Comparison of ENCODE assay signal across 15 cellular contexts in the genomic region with DNA sequence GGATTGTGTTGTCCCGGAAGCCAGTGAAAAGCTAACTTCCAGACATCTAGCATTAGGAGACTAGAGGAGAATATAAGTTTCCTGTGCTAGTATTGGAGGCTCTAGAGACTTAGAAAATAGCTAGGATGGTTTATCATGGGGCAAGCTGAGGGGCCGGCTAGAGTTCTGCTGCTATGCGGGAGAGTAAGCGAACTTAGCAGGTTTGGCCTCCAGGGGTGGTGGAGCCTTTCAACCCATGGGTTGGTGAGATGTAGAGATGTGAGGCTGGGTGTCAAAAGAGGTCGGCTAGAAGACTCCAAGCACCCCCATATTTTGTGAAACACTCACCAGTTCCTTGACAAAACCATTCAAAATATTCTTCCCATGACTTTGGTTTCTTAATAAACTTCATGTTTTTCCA. TPM values are rescaled to one million over a fixed set of nuclear protein-coding genes. Genes with fewer than 3 reads are reported as not detected.
A peak's percentile ranks its signal among the peaks of the same experiment; 100 is the strongest.
DNase-seq lines count a peak whose midpoint lies in the region; ATAC-seq and TF ChIP-seq lines count a peak whose summit lies in the region.
"Had no signal": no experiment of that assay in that cellular context is flagged by ENCODE, and none has a peak within 500 bp of the region (broad histone marks: within the 10 kb centered on the region; RNA-seq: fewer than 3 reads in every experiment).

No MANE protein-coding gene starts in this region.

- no peak overlapping the region for H3K27ac Mint-ChIP-seq in WTC11
- H3K27ac Mint-ChIP-seq: CD8-positive, alpha-beta memory T cell had no signal

- no peak overlapping the region for H3K27ac ChIP-seq in lower lobe of right lung
- H3K27ac ChIP-seq: 22Rv1, BLaER1 had no signal

- DNase-seq in activated effector memory CD4-positive, alpha-beta T cell treated with anti-CD3 and anti-CD28 coated beads, Interleukin-2, amount 50 U/mL, for 16 hours: peak; percentile 4
- no peak for DNase-seq in activated effector memory CD4-positive, alpha-beta T cell treated with Interleukin-2 at 50 U/mL for 16 hours
- DNase-seq in WTC11 (ENCODE audit: low spot score) (peak; percentile 21), lower lobe of right lung (peak; percentile 15), putamen (ENCODE audit: low spot score) (no peak)
- DNase-seq: AML-193; Caco-2; CD8-positive, alpha-beta memory T cell; DND-41; GF-D8 had no signal

- CTCF ChIA-PET in WTC11 (lab: Charles Lee): interaction anchor here (1.1 kb wide), 1 partner anchor 13 kb away, joined by 7 read pairs; no protein-coding TSS in a partner anchor

- H3K27me3 Mint-ChIP-seq in WTC11 (ENCODE audit: low read depth): no peaks in the 10 kb centered on the region

- intact Hi-C loops in lower lobe of right lung (cut with DNase I): no loop called here

- peaks cover 5% of the 10 kb centered on the region for H3K9me3 Mint-ChIP-seq in WTC11

- H3K4me3 Mint-ChIP-seq in WTC11: no peak overlapping the region
- H3K4me3 Mint-ChIP-seq: CD8-positive, alpha-beta memory T cell had no signal

- no peak overlapping the region for H3K4me3 ChIP-seq in lower lobe of right lung
- H3K4me3 ChIP-seq: BLaER1 had no signal

- POLR2A ChIA-PET in WTC11 (lab: Charles Lee): no interaction called here

- peaks cover 6% of the 10 kb centered on the region; the same call in 1 of the 2 replicates for H3K4me1 Mint-ChIP-seq in WTC11
- H3K4me1 Mint-ChIP-seq: CD8-positive, alpha-beta memory T cell had no signal

- H3K36me3 ChIP-seq in lower lobe of right lung: no peaks in the 10 kb centered on the region
- H3K36me3 ChIP-seq: BLaER1 had no signal

- no peaks in the 10 kb centered on the region for H3K9me3 ChIP-seq in lower lobe of right lung
- H3K9me3 ChIP-seq: BLaER1, Caco-2 had no signal

- no peak for ATAC-seq in WTC11
- ATAC-seq in lower lobe of right lung: no peak
- no peak for ATAC-seq in HG02840 (IDR thresholded peaks at IDR 0.05; ENCODE audit: low FRiP score, unreplicated experiment)
- no peak for ATAC-seq in HG03139 (IDR thresholded peaks at IDR 0.05; ENCODE audit: unreplicated experiment)

- no peaks in the 10 kb centered on the region; the same call in 1 of the 2 replicates for H3K36me3 Mint-ChIP-seq in WTC11

- no peak for TF ChIP-seq CTCF in WTC11 (IDR thresholded peaks at IDR 0.05)
- no peak for TF ChIP-seq CTCF in lower lobe of right lung (IDR thresholded peaks at IDR 0.05)

- H3K4me1 ChIP-seq in lower lobe of right lung: no peaks in the 10 kb centered on the region

- H3K27me3 ChIP-seq in lower lobe of right lung (ENCODE audit: low read depth): no peaks in the 10 kb centered on the region
- H3K27me3 ChIP-seq: BLaER1 had no signal

TF ChIP-seq in WTC11, 78 proteins besides CTCF, POLR2A, EP300 and RAD21:
- TF ChIP-seq, protein P1, sequence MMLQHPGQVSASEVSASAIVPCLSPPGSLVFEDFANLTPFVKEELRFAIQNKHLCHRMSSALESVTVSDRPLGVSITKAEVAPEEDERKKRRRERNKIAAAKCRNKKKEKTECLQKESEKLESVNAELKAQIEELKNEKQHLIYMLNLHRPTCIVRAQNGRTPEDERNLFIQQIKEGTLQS (CRISPR knock-in tag; conservative IDR thresholded peaks at IDR 0.05): no peak
- no peak for TF ChIP-seq CREB1 (CRISPR knock-in tag; IDR thresholded peaks at IDR 0.05)
- TF ChIP-seq ZNF317 (CRISPR knock-in tag; IDR thresholded peaks at IDR 0.05; ENCODE audit: borderline replicate concordance, low read depth): no peak
- no peak for TF ChIP-seq ZNF532 (CRISPR knock-in tag; IDR thresholded peaks at IDR 0.05; ENCODE audit: borderline replicate concordance)
- no peak for TF ChIP-seq GABPB1 (CRISPR knock-in tag; IDR thresholded peaks at IDR 0.05)
- no peak for TF ChIP-seq SOX15 (CRISPR knock-in tag; IDR thresholded peaks at IDR 0.05)
- TF ChIP-seq, protein P2, sequence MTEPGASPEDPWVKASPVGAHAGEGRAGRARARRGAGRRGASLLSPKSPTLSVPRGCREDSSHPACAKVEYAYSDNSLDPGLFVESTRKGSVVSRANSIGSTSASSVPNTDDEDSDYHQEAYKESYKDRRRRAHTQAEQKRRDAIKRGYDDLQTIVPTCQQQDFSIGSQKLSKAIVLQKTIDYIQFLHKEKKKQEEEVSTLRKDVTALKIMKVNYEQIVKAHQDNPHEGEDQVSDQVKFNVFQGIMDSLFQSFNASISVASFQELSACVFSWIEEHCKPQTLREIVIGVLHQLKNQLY (CRISPR knock-in tag; IDR thresholded peaks at IDR 0.05): no peak
- TF ChIP-seq, protein P3, sequence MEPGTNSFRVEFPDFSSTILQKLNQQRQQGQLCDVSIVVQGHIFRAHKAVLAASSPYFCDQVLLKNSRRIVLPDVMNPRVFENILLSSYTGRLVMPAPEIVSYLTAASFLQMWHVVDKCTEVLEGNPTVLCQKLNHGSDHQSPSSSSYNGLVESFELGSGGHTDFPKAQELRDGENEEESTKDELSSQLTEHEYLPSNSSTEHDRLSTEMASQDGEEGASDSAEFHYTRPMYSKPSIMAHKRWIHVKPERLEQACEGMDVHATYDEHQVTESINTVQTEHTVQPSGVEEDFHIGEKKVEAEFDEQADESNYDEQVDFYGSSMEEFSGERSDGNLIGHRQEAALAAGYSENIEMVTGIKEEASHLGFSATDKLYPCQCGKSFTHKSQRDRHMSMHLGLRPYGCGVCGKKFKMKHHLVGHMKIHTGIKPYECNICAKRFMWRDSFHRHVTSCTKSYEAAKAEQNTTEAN (CRISPR knock-in tag; IDR thresholded peaks at IDR 0.05): no peak

RNA-seq across cellular contexts. Expression of gene SULT2A1, which starts 4.4 kb away (rescaled TPM):
- total RNA-seq in WTC11 (2021) (0.18 to 0.32 TPM (median 0.31 TPM) in 3 replicates), lower lobe of right lung (not detected)
- total RNA-seq: CD8-positive, alpha-beta memory T cell; H4 had no signal

RNA-seq across cellular contexts. Expression of gene TPRX2, which starts 22.7 kb away (rescaled TPM):
- total RNA-seq in WTC11 (2021) (not detected in 3 replicates), lower lobe of right lung (not detected)
- total RNA-seq: Caco-2; CD8-positive, alpha-beta memory T cell; H4 had no signal

Comparison
In these comparisons a context has a peak if more than half of its experiments do, and no peak if none do; other contexts are left out.
1. DNase-seq: peak in activated effector memory CD4-positive, alpha-beta T cell treated with anti-CD3 and anti-CD28 coated beads, Interleukin-2, amount 50 U/mL, for 16 hours (single experiment), WTC11 (single experiment) and lower lobe of right lung (single experiment); none in activated effector memory CD4-positive, alpha-beta T cell treated with Interleukin-2 at 50 U/mL for 16 hours (single experiment) and putamen (single experiment).